In the genomic region with DNA sequence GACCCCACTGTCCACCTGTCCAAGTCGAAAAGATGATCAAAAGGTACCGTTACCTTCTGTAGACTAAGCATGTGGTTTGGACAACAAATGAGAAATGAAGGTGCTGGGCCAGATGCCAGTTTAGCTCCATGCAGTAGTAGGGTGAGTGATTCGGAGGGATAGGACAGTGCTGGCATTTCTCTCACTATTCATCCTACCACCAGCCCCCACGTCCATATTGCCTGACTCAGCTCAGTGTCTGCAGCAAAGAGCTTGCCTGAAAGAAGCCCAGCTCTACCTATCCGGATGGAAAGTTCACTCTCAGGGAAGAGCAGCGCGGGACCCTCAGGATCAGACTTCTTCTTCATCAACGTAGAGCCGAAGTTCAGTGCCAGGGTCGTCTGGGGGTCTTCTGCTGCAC, we compare ENCODE assay signal across 9 cellular contexts.
"Had no signal": no experiment of that assay in that cellular context is flagged by ENCODE, and none has a peak within 500 bp of the region (broad histone marks: within the 10 kb centered on the region; RNA-seq: fewer than 3 reads in every experiment).

No MANE protein-coding gene starts in this region.

- H3K9me3 ChIP-seq: HAP-1 had no signal

- H3K27ac ChIP-seq: GM23248, HL-60 had no signal

- H3K4me3 ChIP-seq: GM23248, HAP-1 had no signal

- H3K36me3 ChIP-seq: HAP-1 had no signal

- H3K9ac ChIP-seq: GM23248 had no signal

- DNase-seq: GM23248, GOT3, H7, HFFc6, KBM-7 had no signal

- H3K4me1 ChIP-seq: HAP-1 had no signal

- H2AFZ ChIP-seq: GM23248 had no signal

- ATAC-seq: HCT116, HepG2 had no signal
